34 cellular contexts compared by ENCODE assay signal in the genomic region with DNA sequence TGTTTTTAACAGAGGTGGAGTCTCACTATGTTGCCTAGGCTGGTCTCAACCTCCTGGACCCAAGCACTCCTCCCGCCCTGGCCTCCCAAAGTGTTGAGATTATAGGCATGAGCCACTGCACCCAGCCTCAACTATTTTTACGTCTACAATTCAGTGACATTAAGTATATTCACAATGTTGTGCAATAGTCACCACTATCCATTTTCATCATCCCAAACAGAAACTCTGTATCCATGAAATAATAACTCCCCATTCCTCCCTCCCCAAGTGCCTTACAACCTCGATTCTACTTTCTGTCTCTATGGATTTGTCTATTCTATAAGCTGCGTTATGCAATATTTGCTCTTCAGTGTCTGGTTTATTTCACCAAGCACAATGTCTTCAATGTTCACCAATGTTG.
"Had no signal": no experiment of that assay in that cellular context is flagged by ENCODE, and none has a peak within 500 bp of the region (broad histone marks: within the 10 kb centered on the region; RNA-seq: fewer than 3 reads in every experiment).

No MANE protein-coding gene starts in this region.

- H3K4me1 ChIP-seq: adrenal gland, breast epithelium had no signal

- ATAC-seq: activated CD8-positive, alpha-beta T cell treated with anti-CD3 and anti-CD28 coated beads for 36 hours; activated naive CD4-positive, alpha-beta T cell treated with anti-CD3 and anti-CD28 coated beads, Interleukin-2, amount 50 U/mL, for 72 hours; activated T-cell treated with anti-CD3 and anti-CD28 coated beads, Interleukin-2, amount 50 U/mL, for 4 hours; activated T-cell treated with anti-CD3 and anti-CD28 coated beads, Interleukin-2, amount 50 U/mL, for 72 hours; activated T-helper 17 cell treated with anti-CD3 and anti-CD28 coated beads, Interleukin-2, amount 50 U/mL, for 72 hours; body of pancreas had no signal

- DNase-seq: activated B cell treated with CpG ODN at 0.5 μM for 24 hours; activated CD4-positive, alpha-beta memory T cell treated with anti-CD3 and anti-CD28 coated beads for 36 hours; activated CD4-positive, alpha-beta T cell treated with anti-CD3 and anti-CD28 coated beads for 4 hours; activated CD4-positive, alpha-beta T cell treated with anti-CD3 and anti-CD28 coated beads, Interleukin-2, amount 10 ng/mL, durations not matched to agents 24 days and 14 days; activated CD4-positive, alpha-beta T cell treated with anti-CD3 and anti-CD28 coated beads, Interleukin-2, amount 50 U/mL, for 1 hour; activated CD4-positive, alpha-beta T cell treated with anti-CD3 and anti-CD28 coated beads, Interleukin-2, amount 50 U/mL, for 4 hours; activated CD4-positive, CD25-positive, alpha-beta regulatory T cell treated with anti-CD3 and anti-CD28 coated beads, Interleukin-2, amount 50 U/mL, for 72 hours; activated CD8-positive, alpha-beta memory T cell treated with anti-CD3 and anti-CD28 coated beads, Interleukin-2, amount 50 U/mL, for 4 hours; activated CD8-positive, alpha-beta T cell treated with anti-CD3 and anti-CD28 coated beads for 36 hours; activated effector memory CD4-positive, alpha-beta T cell treated with anti-CD3 and anti-CD28 coated beads, Interleukin-2, amount 50 U/mL, for 16 hours; activated gamma-delta T cell treated with Interleukin-2 at 50 U/mL for 16 hours; activated naive CD4-positive, alpha-beta T cell; activated naive CD4-positive, alpha-beta T cell treated with anti-CD3 and anti-CD28 coated beads for 36 hours; activated naive CD4-positive, alpha-beta T cell treated with anti-CD3 and anti-CD28 coated beads, Interleukin-2, amount 50 U/mL, for 16 hours; activated naive CD8-positive, alpha-beta T cell treated with anti-CD3 and anti-CD28 coated beads for 36 hours; activated T-cell treated with anti-CD3 and anti-CD28 coated beads for 4 hours; activated T-cell treated with anti-CD3 and anti-CD28 coated beads, Interleukin-2, amount 50 U/mL, for 1 hour; activated T-cell treated with anti-CD3 and anti-CD28 coated beads, Interleukin-2, amount 50 U/mL, for 4 hours; activated T-cell treated with anti-CD3 and anti-CD28 coated beads, Interleukin-2, amount 50 U/mL, for 72 hours; adrenal gland; amniotic stem cell; aorta; body of pancreas; brain microvascular endothelial cell; central memory CD4-positive, alpha-beta T cell; T-helper 2 cell; T-helper 9 cell had no signal

- H3K27me3 ChIP-seq: adrenal gland, body of pancreas, brain microvascular endothelial cell, breast epithelium had no signal

- H3K9me3 ChIP-seq: adrenal gland, body of pancreas, breast epithelium had no signal

- H3K27ac ChIP-seq: adrenal gland, brain microvascular endothelial cell, breast epithelium, VCaP had no signal

- H3K4me3 ChIP-seq: adrenal gland, body of pancreas, breast epithelium had no signal

- FAIRE-seq: astrocyte, colon, TTC549 had no signal

- H3K36me3 ChIP-seq: adrenal gland, brain microvascular endothelial cell, breast epithelium had no signal
